ENCODE assay signal across 31 cellular contexts in genomic region chr13:30429235-30429634, GRCh38. TPM values are rescaled to one million over a fixed set of nuclear protein-coding genes. Genes with fewer than 3 reads are reported as not detected.
A peak's percentile ranks its signal among the peaks of the same experiment; 100 is the strongest.
DNase-seq lines count a peak whose midpoint lies in the region; ATAC-seq, FAIRE-seq and TF ChIP-seq lines count a peak whose summit lies in the region.
"Had no signal": no experiment of that assay in that cellular context is flagged by ENCODE, and none has a peak within 500 bp of the region (broad histone marks: within the 10 kb centered on the region; RNA-seq: fewer than 3 reads in every experiment).

No MANE protein-coding gene starts in this region.

- TF ChIP-seq CTCF in GM12865 (IDR thresholded peaks at IDR 0.05; ENCODE audit: insufficient read depth, low read depth, low read length, missing control alignments) (no peak), keratinocyte (optimal IDR thresholded peaks at IDR 0.05 in 1 of 3, IDR thresholded peaks at IDR 0.05 in 1 of 3, conservative IDR thresholded peaks at IDR 0.05 in 1 of 3; ENCODE audit: extremely low read depth in 1 of 3, insufficient read depth in 2 of 3, low read length in 3 of 3) (no peak), WERI-Rb-1 (IDR thresholded peaks at IDR 0.05; ENCODE audit: low read depth, low read length) (no peak)

- H3K27ac ChIP-seq in keratinocyte (ENCODE audit: control insufficient read depth, insufficient read depth, low read length) (peak overlapping the region; percentile 88), WERI-Rb-1 (no peak overlapping the region)
- H3K27ac ChIP-seq: adrenal gland, dorsolateral prefrontal cortex, neural progenitor cell, parathyroid adenoma, Peyer's patch, upper lobe of left lung had no signal

- dilution Hi-C loops in keratinocyte (cut with MboI; ENCODE audit: extremely low pct_ligation_motif_present, low sequenced_read_pairs) = no loop called here

- H3K4me3 ChIP-seq in GM12865 (ENCODE audit: low read depth, low read length) = no peak overlapping the region
- no peak overlapping the region for H3K4me3 ChIP-seq in keratinocyte (ENCODE audit: control insufficient read depth in 2 of 3, extremely low read depth in 1 of 3, insufficient read depth in 2 of 3, low read depth in 1 of 3, low read length in 3 of 3)
- no peak overlapping the region for H3K4me3 ChIP-seq in WERI-Rb-1 (ENCODE audit: low read depth, low read length)
- H3K4me3 ChIP-seq: adrenal gland, dorsolateral prefrontal cortex, gastrocnemius medialis, neural progenitor cell, Peyer's patch, SJSA1, upper lobe of left lung had no signal

- ATAC-seq in GM21723 (IDR thresholded peaks at IDR 0.05; ENCODE audit: unreplicated experiment) = no peak
- ATAC-seq: right cardiac atrium had no signal

- H3K27me3 ChIP-seq in keratinocyte (ENCODE audit: control insufficient read depth, extremely low read depth, insufficient read depth, low read length) (no peaks in the 10 kb centered on the region), WERI-Rb-1 (ENCODE audit: insufficient read depth, low read depth, severe bottlenecking) (no peaks in the 10 kb centered on the region)
- H3K27me3 ChIP-seq: adrenal gland, dorsolateral prefrontal cortex, gastrocnemius medialis, Peyer's patch, SJSA1, upper lobe of left lung had no signal

- H3K9ac ChIP-seq in keratinocyte (ENCODE audit: control insufficient read depth, extremely low read depth, insufficient read depth, low read length) = no peak overlapping the region
- H3K9ac ChIP-seq: neural progenitor cell, parathyroid adenoma had no signal

- peak; percentile 86 for FAIRE-seq in GM19239 (lab: Jason Lieb, UNC)
- no peak for FAIRE-seq in keratinocyte (lab: Jason Lieb, UNC)
- FAIRE-seq: TTC549 had no signal

- H3K4me1 ChIP-seq in keratinocyte (ENCODE audit: control insufficient read depth, extremely low read depth, insufficient read depth, low read length) = peaks cover 30% of the 10 kb centered on the region
- H3K4me1 ChIP-seq: neural progenitor cell, parathyroid adenoma had no signal

- H3K9me3 ChIP-seq in keratinocyte (ENCODE audit: control insufficient read depth, low read depth, low read length) (no peaks in the 10 kb centered on the region), WERI-Rb-1 (ENCODE audit: severe bottlenecking) (no peaks in the 10 kb centered on the region)
- H3K9me3 ChIP-seq: adrenal gland, gastrocnemius medialis, Peyer's patch, SJSA1, upper lobe of left lung had no signal

- DNase-seq in GM12865 (ENCODE audit: low read depth) = peak; percentile 24
- DNase-seq in GM19239 (ENCODE audit: insufficient read length, low spot score) = no peak
- peak; percentile 76 to 90 for DNase-seq in NCI-H526 (lab: John Stamatoyannopoulos, UW)
- no peak for DNase-seq in keratinocyte (ENCODE audit: low read depth, low spot score)
- DNase-seq in WERI-Rb-1 = no peak
- DNase-seq in activated gamma-delta T cell (lab: John Stamatoyannopoulos, UW) = no peak
- DNase-seq: activated CD4-positive, CD25-positive, alpha-beta regulatory T cell treated with anti-CD3 and anti-CD28 coated beads, Interleukin-2, amount 50 U/mL, for 72 hours; activated CD8-positive, alpha-beta T cell treated with anti-CD3 and anti-CD28 coated beads for 36 hours; activated gamma-delta T cell treated with Interleukin-2 at 50 U/mL for 16 hours; activated T-cell treated with anti-CD3 and anti-CD28 coated beads for 4 hours; adrenal gland; cerebellar nuclear complex; DND-41; dorsolateral prefrontal cortex; gastrocnemius medialis; left cardiac atrium; NCI-H1048; NCI-H187; NCI-H2171 treated with DMSO at 0.1 percent for 48 hours; NCI-H510A treated with DMSO at 0.1 percent for 48 hours; NK-92 treated with Interleukin-12 subunit alpha and Interleukin-12 subunit beta, amount 100 ng/mL, for 24 hours; Peyer's patch; right cardiac atrium; stimulated activated CD4-positive, alpha-beta T cell treated with anti-CD3 and anti-CD28 coated beads, Interleukin-2, amount 100 ng/mL, for 48 hours; upper lobe of left lung had no signal

- H3K9me1 ChIP-seq in keratinocyte (ENCODE audit: control insufficient read depth, extremely low read depth, insufficient read depth, low read length) = no peaks in the 10 kb centered on the region

- H4K20me1 ChIP-seq in keratinocyte (ENCODE audit: control insufficient read depth, extremely low read depth, insufficient read depth, low read length) = no peaks in the 10 kb centered on the region

- H3K4me2 ChIP-seq in keratinocyte (ENCODE audit: control insufficient read depth, extremely low read depth, insufficient read depth, low read depth, low read length) = peak overlapping the region; percentile 81
- H3K4me2 ChIP-seq: neural progenitor cell had no signal

- no peak overlapping the region for H2AFZ ChIP-seq in keratinocyte (ENCODE audit: control insufficient read depth, low read length)
- H2AFZ ChIP-seq: neural progenitor cell, parathyroid adenoma had no signal

- H3K36me3 ChIP-seq in keratinocyte (ENCODE audit: control insufficient read depth in 2 of 2, extremely low read depth in 1 of 2, insufficient read depth in 2 of 2, low read length in 2 of 2) = no peaks in the 10 kb centered on the region
- H3K36me3 ChIP-seq in WERI-Rb-1 = no peaks in the 10 kb centered on the region
- H3K36me3 ChIP-seq: adrenal gland, gastrocnemius medialis, neural progenitor cell, Peyer's patch, SJSA1, upper lobe of left lung had no signal

- no peaks in the 10 kb centered on the region for H3K79me2 ChIP-seq in keratinocyte (ENCODE audit: control insufficient read depth, insufficient read depth, low read length)
- H3K79me2 ChIP-seq: parathyroid adenoma had no signal

RNA-seq across cellular contexts. Expression of gene UBE2L5, which starts 6.9 kb away (rescaled TPM):
- 0.26 to 0.38 TPM in 2 of 3 replicates, not detected in the other for polyA plus RNA-seq in keratinocyte
- polyA plus RNA-seq in keratinocyte (2011; ENCODE audit: low read depth) = not detected
- polyA plus RNA-seq in keratinocyte (2011; cell fraction: cytosol; rRNA removed) = 0.22 and 0.30 TPM in 2 replicates
- not detected in 2 replicates for polyA plus RNA-seq in keratinocyte (2011; cell fraction: nucleus; rRNA removed)
- polyA plus RNA-seq in keratinocyte (2012; ENCODE audit: low replicate concordance) = 0.34 TPM in 1 of 2 replicates, not detected in the other
- polyA minus RNA-seq in keratinocyte = not detected in 3 replicates
- polyA minus RNA-seq in keratinocyte (2011; cell fraction: cytosol; rRNA and poly(A)+ RNA removed) = not detected
- not detected in 2 replicates for polyA minus RNA-seq in keratinocyte (2011; cell fraction: nucleus; rRNA and poly(A)+ RNA removed)
- polyA plus RNA-seq: CD14-positive monocyte, right cardiac atrium had no signal

RNA-seq across cellular contexts. Expression of gene HMGB1, which starts 36.5 kb away (rescaled TPM):
- 63.8 to 221 TPM (median 156 TPM) in 3 replicates for polyA plus RNA-seq in keratinocyte
- polyA plus RNA-seq in keratinocyte (2011; ENCODE audit: low read depth) = 186 TPM
- 86.2 and 123 TPM in 2 replicates for polyA plus RNA-seq in keratinocyte (2011; cell fraction: cytosol; rRNA removed)
- 91.3 and 133 TPM in 2 replicates for polyA plus RNA-seq in keratinocyte (2011; cell fraction: nucleus; rRNA removed)
- 202 and 323 TPM in 2 replicates for polyA plus RNA-seq in keratinocyte (2012; ENCODE audit: low replicate concordance)
- polyA minus RNA-seq in keratinocyte = 6.2 to 53.1 TPM (median 12.2 TPM) in 3 replicates
- polyA minus RNA-seq in keratinocyte (2011; cell fraction: cytosol; rRNA and poly(A)+ RNA removed) = 56.4 TPM
- 16.7 and 30.3 TPM in 2 replicates for polyA minus RNA-seq in keratinocyte (2011; cell fraction: nucleus; rRNA and poly(A)+ RNA removed)

Comparison
In these comparisons a context has a peak if more than half of its experiments do, and no peak if none do; other contexts are left out.
1. DNase-seq: peak in GM12865 (single experiment) and NCI-H526 (2 of 2); none in GM19239 (single experiment), keratinocyte (single experiment), WERI-Rb-1 (single experiment) and activated gamma-delta T cell (single experiment).